Comparison of ENCODE assay signal across 8 cellular contexts in genomic region chr12:31659087-31659942, GRCh38. TPM values are rescaled to one million over a fixed set of nuclear protein-coding genes. Genes with fewer than 3 reads are reported as not detected.
DNase-seq lines count a peak whose midpoint lies in the region; ATAC-seq and TF ChIP-seq lines count a peak whose summit lies in the region.

TSS of gene ETFBKMT (plus strand) at chr12:31659688. CDS start at chr12:31661954, 2,266 bp downstream.

- H2AFZ ChIP-seq in PC-9 = peak within 1 kb of the TSS; percentile 94

- ATAC-seq in GM21619 (IDR thresholded peaks at IDR 0.05; ENCODE audit: unreplicated experiment) = peak; percentile 99
- ATAC-seq in activated T-cell treated with anti-CD3 and anti-CD28 coated beads, Interleukin-2, amount 50 U/mL, for 72 hours (replicated peaks in 1 of 2) = peak; percentile 100

- intact Hi-C loops in PC-9 (cut with micrococcal nuclease; ENCODE audit: unreplicated experiment) (loop anchor here (1.0 to 5.0 kb wide), 6 partner anchors 70 to 1096 kb away; partner anchors contain the start of genes AMN1, DNM1L, RESF1 and YARS2), esophagus muscularis mucosa (cut with DNase I) (loop anchor here (5.0 kb wide), 3 partner anchors 303 to 1018 kb away; partner anchors contain the start of gene DNM1L)

- peaks cover 5% of the 10 kb centered on the region for H3K4me1 Mint-ChIP-seq in activated T-cell treated with anti-CD3 and anti-CD28 coated beads, Interleukin-2, amount 50 U/mL, for 72 hours (ENCODE audit: low read depth)

- H3K4me3 ChIP-seq in Jurkat, Clone E6-1 (ENCODE audit: low read length) = peak within 1 kb of the TSS; percentile 81
- peak within 1 kb of the TSS; percentile 62 for H3K4me3 ChIP-seq in PC-9
- H3K4me3 ChIP-seq in esophagus muscularis mucosa = peak within 1 kb of the TSS; percentile 64 to 87 (median 74)
- H3K4me3 ChIP-seq in muscle layer of duodenum (ENCODE audit: low read depth in 1 of 2, low read length in 2 of 2) = peak within 1 kb of the TSS; percentile 77 to 100

- no peak for TF ChIP-seq EP300 in esophagus muscularis mucosa (IDR thresholded peaks at IDR 0.05)

- H3K27me3 ChIP-seq in PC-9 (ENCODE audit: insufficient read depth, low read depth) = no peaks in the 10 kb centered on the region
- no peaks in the 10 kb centered on the region for H3K27me3 ChIP-seq in esophagus muscularis mucosa
- H3K27me3 ChIP-seq in muscle layer of duodenum (ENCODE audit: low read depth, low read length) = no peaks in the 10 kb centered on the region

- H3K36me3 ChIP-seq in PC-9 (ENCODE audit: low read depth) = no peaks in the 10 kb centered on the region
- peaks cover 0 to 19% (median 3%) of the 10 kb centered on the region in 4 donors for H3K36me3 ChIP-seq in esophagus muscularis mucosa
- peaks cover 0 to 13% of the 10 kb centered on the region in 2 donors for H3K36me3 ChIP-seq in muscle layer of duodenum (ENCODE audit: control insufficient read depth in 1 of 2, insufficient read depth in 2 of 2, low read length in 2 of 2)

- H3K9me3 ChIP-seq in PC-9 (ENCODE audit: insufficient read depth, low read depth) (no peaks in the 10 kb centered on the region), esophagus muscularis mucosa (no peaks in the 10 kb centered on the region), muscle layer of duodenum (ENCODE audit: control insufficient read depth in 1 of 2, low read length in 2 of 2) (no peaks in the 10 kb centered on the region)

- TSS peak; percentile 93 for BruUV-seq in PC-9 (replicated peaks; lab: Mats Ljungman, UMichigan)

- H3F3A ChIP-seq in PC-9 (ENCODE audit: insufficient read depth, low read depth) = peaks cover 7% of the 10 kb centered on the region; the same call in 1 of the 2 replicates

- H3K4me2 ChIP-seq in PC-9 = peak within 1 kb of the TSS; percentile 83

- no peaks in the 10 kb centered on the region for H3K9me2 ChIP-seq in PC-9 (ENCODE audit: insufficient read depth)

- TF ChIP-seq CTCF in PC-9 (conservative IDR thresholded peaks at IDR 0.05) (peak; percentile 60), esophagus muscularis mucosa (IDR thresholded peaks at IDR 0.05) (peak; percentile 40 to 81 (median 61))

- peak within 1 kb of the TSS; percentile 88 to 89 for H3K4me3 Mint-ChIP-seq in activated T-cell treated with anti-CD3 and anti-CD28 coated beads, Interleukin-2, amount 50 U/mL, for 72 hours

- H3K4me1 ChIP-seq in PC-9 (replicated peaks; ENCODE audit: insufficient read depth) = peaks cover 17% of the 10 kb centered on the region
- peaks cover 5 to 17% (median 11%) of the 10 kb centered on the region in 4 donors for H3K4me1 ChIP-seq in esophagus muscularis mucosa
- H3K4me1 ChIP-seq in muscle layer of duodenum (ENCODE audit: control insufficient read depth in 1 of 2, insufficient read depth in 2 of 2, low read length in 2 of 2) = no peaks in the 10 kb centered on the region

- H3K9me3 Mint-ChIP-seq in activated T-cell treated with anti-CD3 and anti-CD28 coated beads, Interleukin-2, amount 50 U/mL, for 72 hours = no peaks in the 10 kb centered on the region

- DNase-seq in DMS53 treated with DMSO at 0.1 percent for 48 hours (lab: John Stamatoyannopoulos, UW; ENCODE audit: unreplicated experiment) (peak; percentile 99), PC-9 (peak; percentile 94 to 97), esophagus muscularis mucosa (ENCODE audit: extremely low spot score) (peak; percentile 97)
- DNase-seq in Jurkat, Clone E6-1 (ENCODE audit: low read depth, low spot score) = peak; percentile 95
- peak; percentile 94 to 96 for DNase-seq in activated T-cell treated with anti-CD3 and anti-CD28 coated beads, Interleukin-2, amount 50 U/mL, for 72 hours
- peak; percentile 88 for DNase-seq in stimulated activated CD8-positive, alpha-beta memory T cell treated with anti-CD3 and anti-CD28 coated beads, Interleukin-7, amount 100 ng/mL, for 4 hours (ENCODE audit: low read depth in 2 of 2)

- CTCF ChIA-PET in PC-9 (lab: Charles Lee) = interaction anchor here (0.5 to 1.0 kb wide), 4 partner anchors 293 to 1006 kb away, joined by 3 to 10 read pairs (median 4); no protein-coding TSS in a partner anchor

- H3K27ac Mint-ChIP-seq in activated T-cell treated with anti-CD3 and anti-CD28 coated beads, Interleukin-2, amount 50 U/mL, for 72 hours = peak within 1 kb of the TSS; percentile 94

- TF ChIP-seq POLR2A in esophagus muscularis mucosa (IDR thresholded peaks at IDR 0.05; ENCODE audit: low read depth) = no peak

- H4K20me1 ChIP-seq in PC-9 (ENCODE audit: insufficient read depth) = no peaks in the 10 kb centered on the region

- no peaks in the 10 kb centered on the region for H3K79me2 ChIP-seq in PC-9 (ENCODE audit: low read depth)

- POLR2A ChIA-PET in PC-9 (lab: Charles Lee; ENCODE audit: unreplicated experiment) = interaction anchor here (0.5 to 0.6 kb wide), 8 partner anchors 55 to 1659 kb away, joined by 3 to 6 read pairs (median 4); no protein-coding TSS in a partner anchor

- H3K27ac ChIP-seq in PC-9 = peak within 1 kb of the TSS; percentile 63
- H3K27ac ChIP-seq in esophagus muscularis mucosa (replicated peaks in 1 of 4) = peak within 1 kb of the TSS; percentile 92 to 96 (median 95)
- H3K27ac ChIP-seq in muscle layer of duodenum (ENCODE audit: low read length) = peak within 1 kb of the TSS; percentile 99

- H3K36me3 Mint-ChIP-seq in activated T-cell treated with anti-CD3 and anti-CD28 coated beads, Interleukin-2, amount 50 U/mL, for 72 hours (ENCODE audit: insufficient read depth in 2 of 2) = no peaks in the 10 kb centered on the region

- H3K27me3 Mint-ChIP-seq in activated T-cell treated with anti-CD3 and anti-CD28 coated beads, Interleukin-2, amount 50 U/mL, for 72 hours (ENCODE audit: low read depth) = no peaks in the 10 kb centered on the region

- WGBS in esophagus muscularis mucosa = 3% methylated on average over 40 of the region's 47 CpGs

RNA-seq across cellular contexts. Expression of gene ETFBKMT, which starts in this region (rescaled TPM):
- polyA plus RNA-seq in Jurkat, Clone E6-1 (2012; ENCODE audit: insufficient read depth, insufficient read length) = 1.4 TPM
- 2.2 and 2.4 TPM in 2 replicates for total RNA-seq in PC-9 (2021)
- total RNA-seq in activated T-cell treated with anti-CD3 and anti-CD28 coated beads, Interleukin-2, amount 50 U/mL, for 72 hours = 1 to 10 TPM; 1.3 to 2.0 TPM
- total RNA-seq in esophagus muscularis mucosa = 1 to 10 TPM in 3 of 4 donors, under 1 TPM in 1; 0.83 to 5.1 (median 2.9) TPM

Comparison
In these comparisons a context has a peak if more than half of its experiments do, and no peak if none do; other contexts are left out.
1. Peak in every context shown above with its lines: DNase-seq, ATAC-seq, H3K4me3 ChIP-seq and H3K27ac ChIP-seq.